18 cellular contexts compared by ENCODE assay signal in the genomic region with DNA sequence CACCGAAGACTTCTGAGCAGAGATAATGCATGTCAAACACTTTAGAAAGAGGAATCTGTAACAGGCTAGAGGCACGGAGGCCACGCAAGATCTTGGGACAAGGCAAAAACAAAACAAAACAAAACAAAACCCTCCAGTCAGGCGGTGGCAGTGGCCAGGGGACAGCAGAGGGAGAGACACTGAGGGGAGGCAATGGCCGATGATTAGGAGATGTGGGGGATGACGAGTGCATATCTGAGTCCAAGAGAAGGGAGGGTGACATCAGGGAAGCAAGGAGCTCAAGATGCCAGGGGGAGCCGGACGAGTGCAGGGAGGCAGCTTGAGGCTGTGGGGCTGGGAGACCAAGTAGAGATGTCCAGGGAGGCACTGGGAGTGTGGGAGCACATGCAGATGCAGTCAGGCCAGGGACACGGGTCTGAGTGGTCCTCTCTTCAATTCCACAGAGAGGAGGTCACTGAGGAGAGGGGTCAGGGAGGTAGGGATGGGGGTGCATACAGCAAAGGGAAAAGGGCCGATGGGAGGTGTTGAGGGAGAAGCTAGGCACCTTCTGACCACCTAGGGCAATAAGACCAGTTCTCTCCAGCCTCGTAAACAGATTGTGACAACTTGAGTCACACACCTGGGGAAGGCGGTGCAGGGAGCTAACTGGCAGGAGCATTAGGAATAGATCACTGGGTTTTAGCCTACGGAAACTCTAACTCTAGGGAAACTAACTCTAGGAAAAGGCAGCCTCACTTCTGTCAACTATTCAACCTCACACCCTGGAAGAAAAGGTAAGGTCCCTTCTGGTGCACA. TPM values are rescaled to one million over a fixed set of nuclear protein-coding genes. Genes with fewer than 3 reads are reported as not detected.
DNase-seq lines count a peak whose midpoint lies in the region; ATAC-seq and TF ChIP-seq lines count a peak whose summit lies in the region.
"Had no signal": no experiment of that assay in that cellular context is flagged by ENCODE, and none has a peak within 500 bp of the region (broad histone marks: within the 10 kb centered on the region; RNA-seq: fewer than 3 reads in every experiment).

No MANE protein-coding gene starts in this region.

- H2BK5ac ChIP-seq in mesendoderm (ENCODE audit: low read length) (no peak overlapping the region), neuronal stem cell (ENCODE audit: low read length) (no peak overlapping the region)

- H3K27ac Mint-ChIP-seq in natural killer cell treated with Interleukin-12 subunit alpha and Interleukin-12 subunit beta and Interleukin-15 and Interleukin-18, amount 100 ng/mL, for 72 hours, result no peak overlapping the region
- H3K27ac Mint-ChIP-seq in natural killer cell, result no peak overlapping the region
- H3K27ac Mint-ChIP-seq: CD4-positive, alpha-beta memory T cell; HFFc6 had no signal

- no peak overlapping the region for H3K18ac ChIP-seq in mesendoderm (ENCODE audit: low read length)
- H3K18ac ChIP-seq in neuronal stem cell (ENCODE audit: low read length), result no peak overlapping the region

- intact Hi-C loops in natural killer cell (cut with micrococcal nuclease), result no loop called here
- intact Hi-C loops in sigmoid colon (cut with DNase I), result no loop called here

- peak overlapping the region; percentile 39 for H3K23ac ChIP-seq in mesendoderm (ENCODE audit: low read length)
- H3K23ac ChIP-seq in neuronal stem cell (ENCODE audit: low read depth, low read length, poor library complexity), result peak overlapping the region; percentile 6

- H4K91ac ChIP-seq in neuronal stem cell (ENCODE audit: low read depth, low read length, poor library complexity), result no peak overlapping the region

- H4K5ac ChIP-seq in mesendoderm (ENCODE audit: low read length), result no peak overlapping the region

- no peak overlapping the region for H2BK120ac ChIP-seq in mesendoderm (ENCODE audit: low read depth, low read length)
- no peak overlapping the region for H2BK120ac ChIP-seq in neuronal stem cell (ENCODE audit: low read depth, low read length)

- no peak for ATAC-seq in natural killer cell treated with Interleukin-12 subunit alpha and Interleukin-12 subunit beta and Interleukin-15 and Interleukin-18, amount 100 ng/mL, for 72 hours
- ATAC-seq in natural killer cell (no peak), GM21723 (IDR thresholded peaks at IDR 0.05; ENCODE audit: unreplicated experiment) (no peak), HG03460 (IDR thresholded peaks at IDR 0.05; ENCODE audit: unreplicated experiment) (no peak)
- ATAC-seq: GM12878 had no signal

- peak overlapping the region; percentile 30 for H2AK5ac ChIP-seq in mesendoderm (ENCODE audit: low read length)
- H2AK5ac ChIP-seq in neuronal stem cell (ENCODE audit: low read depth, low read length), result no peak overlapping the region

- H2BK15ac ChIP-seq in mesendoderm (replicated peaks; ENCODE audit: low read depth), result no peak overlapping the region
- H2BK15ac ChIP-seq in neuronal stem cell (ENCODE audit: low read length), result no peak overlapping the region

- H3K9ac ChIP-seq in mesendoderm (ENCODE audit: low read length), result peak overlapping the region; percentile 16
- H3K9ac ChIP-seq in neuronal stem cell (ENCODE audit: low read depth, low read length, poor library complexity), result no peak overlapping the region

- TF ChIP-seq EP300 in sigmoid colon (IDR thresholded peaks at IDR 0.05), result no peak

- no peaks in the 10 kb centered on the region for H3K27me3 ChIP-seq in mesendoderm (ENCODE audit: insufficient read depth, low read length, poor library complexity)
- H3K27me3 ChIP-seq in neuronal stem cell (ENCODE audit: control insufficient read depth in 3 of 3, insufficient read depth in 3 of 3, low read depth in 1 of 3, low read length in 3 of 3), result peaks cover 0 to 46% (median 0%) of the 10 kb centered on the region in 3 experiments
- no peaks in the 10 kb centered on the region for H3K27me3 ChIP-seq in sigmoid colon
- H3K27me3 ChIP-seq: BE2C had no signal

- no peaks in the 10 kb centered on the region for H3K9me3 Mint-ChIP-seq in natural killer cell treated with Interleukin-12 subunit alpha and Interleukin-12 subunit beta and Interleukin-15 and Interleukin-18, amount 100 ng/mL, for 72 hours
- H3K9me3 Mint-ChIP-seq in natural killer cell, result no peaks in the 10 kb centered on the region
- H3K9me3 Mint-ChIP-seq: HFFc6 had no signal

- H2AFZ ChIP-seq in neuronal stem cell (ENCODE audit: low read length), result no peak overlapping the region

- H3K9me3 ChIP-seq in neuronal stem cell (replicated peaks in 1 of 2; ENCODE audit: control insufficient read depth in 2 of 2, insufficient read depth in 1 of 2, low read depth in 1 of 2, low read length in 2 of 2), result peaks cover 0 to 2% of the 10 kb centered on the region in 2 donors
- peaks cover 0 to 4% (median 1%) of the 10 kb centered on the region in 4 donors for H3K9me3 ChIP-seq in sigmoid colon
- H3K9me3 ChIP-seq: BE2C had no signal

- no peak for TF ChIP-seq CTCF in natural killer cell (IDR thresholded peaks at IDR 0.05)
- no peak for TF ChIP-seq CTCF in sigmoid colon (IDR thresholded peaks at IDR 0.05)

- H4K8ac ChIP-seq in mesendoderm (ENCODE audit: low read depth, low read length), result no peak overlapping the region
- H4K8ac ChIP-seq in neuronal stem cell (ENCODE audit: low read depth, low read length), result no peak overlapping the region

- H3K4ac ChIP-seq in mesendoderm (ENCODE audit: low read depth, low read length) (no peak overlapping the region), neuronal stem cell (ENCODE audit: low read length) (no peak overlapping the region)

- H3K4me3 Mint-ChIP-seq in natural killer cell treated with Interleukin-12 subunit alpha and Interleukin-12 subunit beta and Interleukin-15 and Interleukin-18, amount 100 ng/mL, for 72 hours, result no peak overlapping the region
- no peak overlapping the region for H3K4me3 Mint-ChIP-seq in natural killer cell
- H3K4me3 Mint-ChIP-seq: CD4-positive, alpha-beta memory T cell; H9; HFFc6 had no signal

- DNase-seq in natural killer cell treated with Interleukin-12 subunit alpha and Interleukin-12 subunit beta and Interleukin-15 and Interleukin-18, amount 100 ng/mL, for 72 hours (ENCODE audit: low spot score), result peak; percentile 13
- DNase-seq in natural killer cell (no peak), mesendoderm (no peak), neuronal stem cell (ENCODE audit: low spot score) (no peak), sigmoid colon (peak; percentile 56), NCI-H2227 treated with DMSO at 0.1 percent for 48 hours (lab: John Stamatoyannopoulos, UW) (no peak)
- DNase-seq: BE2C; CD4-positive, alpha-beta memory T cell; DMS79; GOT3; H9; HFFc6 had no signal

- H3K4me1 ChIP-seq in mesendoderm (ENCODE audit: control insufficient read depth, low read depth, low read length) (peaks cover 12% of the 10 kb centered on the region), neuronal stem cell (ENCODE audit: control insufficient read depth in 2 of 2, insufficient read depth in 1 of 2, low read depth in 1 of 2, low read length in 2 of 2) (no peaks in the 10 kb centered on the region), sigmoid colon (no peaks in the 10 kb centered on the region)
- H3K4me1 ChIP-seq: BE2C had no signal

- H2BK12ac ChIP-seq in neuronal stem cell (ENCODE audit: low read length), result no peak overlapping the region

- no peak overlapping the region for H3K4me3 ChIP-seq in mesendoderm (ENCODE audit: low read length)
- no peak overlapping the region for H3K4me3 ChIP-seq in neuronal stem cell (ENCODE audit: low read length in 2 of 2)
- no peak overlapping the region for H3K4me3 ChIP-seq in sigmoid colon
- H3K4me3 ChIP-seq: GM12878 had no signal

- H3K36me3 Mint-ChIP-seq in natural killer cell treated with Interleukin-12 subunit alpha and Interleukin-12 subunit beta and Interleukin-15 and Interleukin-18, amount 100 ng/mL, for 72 hours, result no peaks in the 10 kb centered on the region
- no peaks in the 10 kb centered on the region for H3K36me3 Mint-ChIP-seq in natural killer cell
- H3K36me3 Mint-ChIP-seq: CD4-positive, alpha-beta memory T cell had no signal

- no peak overlapping the region for H3K4me2 ChIP-seq in mesendoderm (ENCODE audit: low read length)
- no peak overlapping the region for H3K4me2 ChIP-seq in neuronal stem cell (ENCODE audit: insufficient read depth, low read length, poor library complexity, severe bottlenecking)

- H3K79me1 ChIP-seq in mesendoderm (ENCODE audit: low read length) (peaks cover 5% of the 10 kb centered on the region), neuronal stem cell (ENCODE audit: low read depth, low read length) (no peaks in the 10 kb centered on the region)

- H3K27me3 Mint-ChIP-seq in natural killer cell treated with Interleukin-12 subunit alpha and Interleukin-12 subunit beta and Interleukin-15 and Interleukin-18, amount 100 ng/mL, for 72 hours, result peaks cover 11 to 22% of the 10 kb centered on the region in 2 donors
- peaks cover 0 to 12% of the 10 kb centered on the region in 2 donors for H3K27me3 Mint-ChIP-seq in natural killer cell (ENCODE audit: low read depth in 2 of 2)

- no peaks in the 10 kb centered on the region for H3K4me1 Mint-ChIP-seq in natural killer cell treated with Interleukin-12 subunit alpha and Interleukin-12 subunit beta and Interleukin-15 and Interleukin-18, amount 100 ng/mL, for 72 hours (ENCODE audit: low read depth in 2 of 2)
- no peaks in the 10 kb centered on the region for H3K4me1 Mint-ChIP-seq in natural killer cell
- H3K4me1 Mint-ChIP-seq: CD4-positive, alpha-beta memory T cell had no signal

- peak overlapping the region; percentile 61 for H3K56ac ChIP-seq in mesendoderm (ENCODE audit: low read length)

- H3K14ac ChIP-seq in neuronal stem cell (ENCODE audit: low read length), result no peak overlapping the region

- no CpG with 5 or more reads among the region's 13 CpGs for WGBS in mesendoderm (ENCODE audit: extremely low coverage, insufficient coverage, low lambda C conversion rate)
- no CpG with 5 or more reads among the region's 13 CpGs for WGBS in neuronal stem cell (ENCODE audit: extremely low coverage in 2 of 2, insufficient read length in 2 of 2, insufficient replicate concordance in 1 of 2), 2 donors
- 79 to 88% methylated on average over 13 of the region's 13 CpGs for WGBS in sigmoid colon, 2 donors

- no peak for TF ChIP-seq POLR2A in sigmoid colon (IDR thresholded peaks at IDR 0.05)

- H3K36me3 ChIP-seq in mesendoderm (ENCODE audit: control insufficient read depth, insufficient read depth, low read length), result no peaks in the 10 kb centered on the region
- no peaks in the 10 kb centered on the region for H3K36me3 ChIP-seq in neuronal stem cell (replicated peaks in 1 of 2; ENCODE audit: control insufficient read depth in 2 of 2, insufficient read depth in 2 of 2, low read length in 2 of 2)
- no peaks in the 10 kb centered on the region for H3K36me3 ChIP-seq in sigmoid colon
- H3K36me3 ChIP-seq: BE2C had no signal

- no peaks in the 10 kb centered on the region for H3K79me2 ChIP-seq in mesendoderm (ENCODE audit: control insufficient read depth, insufficient read depth, low read length)

- H3K27ac ChIP-seq in mesendoderm (ENCODE audit: low read depth, low read length) (no peak overlapping the region), neuronal stem cell (replicated peaks; ENCODE audit: low read length) (no peak overlapping the region), sigmoid colon (no peak overlapping the region)
- H3K27ac ChIP-seq: C4-2B, HL-60 had no signal

RNA-seq across cellular contexts. Expression of a gene that starts 29.6 kb away (rescaled TPM):
- not detected for total RNA-seq in natural killer cell treated with Interleukin-12 subunit alpha and Interleukin-12 subunit beta and Interleukin-15 and Interleukin-18, amount 100 ng/mL, for 72 hours
- not detected for total RNA-seq in natural killer cell
- 8.9 TPM for polyA plus RNA-seq in mesendoderm (2013, experiment 1 of 2)
- 7.1 TPM for polyA plus RNA-seq in mesendoderm (2013, experiment 2 of 2)
- polyA plus RNA-seq in neuronal stem cell (2013, experiment 1 of 2), result 0.60 TPM
- 0.82 TPM for polyA plus RNA-seq in neuronal stem cell (2013, experiment 2 of 2)
- total RNA-seq in sigmoid colon, result 1 to 10 TPM; 3.3 to 10.0 (median 6.8) TPM
- 10 to 100 TPM in 1 of 3 donors, 1 to 10 TPM in 2; 1.8 to 22.1 (median 3.2) TPM for polyA plus RNA-seq in sigmoid colon
- total RNA-seq: CD4-positive, alpha-beta memory T cell; G401 had no signal
- polyA plus RNA-seq: CD4-positive, alpha-beta memory T cell; GM12878 had no signal

Comparison
In these comparisons a context has a peak if more than half of its experiments do, and no peak if none do; other contexts are left out.
1. DNase-seq: peak in natural killer cell treated with Interleukin-12 subunit alpha and Interleukin-12 subunit beta and Interleukin-15 and Interleukin-18, amount 100 ng/mL, for 72 hours (single experiment) and sigmoid colon (single experiment); none in natural killer cell (single experiment), mesendoderm (single experiment), neuronal stem cell (single experiment) and NCI-H2227 treated with DMSO at 0.1 percent for 48 hours (single experiment).
2. RNA of a gene that starts 29.6 kb away (total RNA-seq): 3.3 to 10.0 TPM in sigmoid colon; not detected in natural killer cell treated with Interleukin-12 subunit alpha and Interleukin-12 subunit beta and Interleukin-15 and Interleukin-18, amount 100 ng/mL, for 72 hours and not detected in natural killer cell; every median in the first group is over 4 times any median in the second.